Comparison of ENCODE assay signal across 8 cellular contexts in the genomic region with DNA sequence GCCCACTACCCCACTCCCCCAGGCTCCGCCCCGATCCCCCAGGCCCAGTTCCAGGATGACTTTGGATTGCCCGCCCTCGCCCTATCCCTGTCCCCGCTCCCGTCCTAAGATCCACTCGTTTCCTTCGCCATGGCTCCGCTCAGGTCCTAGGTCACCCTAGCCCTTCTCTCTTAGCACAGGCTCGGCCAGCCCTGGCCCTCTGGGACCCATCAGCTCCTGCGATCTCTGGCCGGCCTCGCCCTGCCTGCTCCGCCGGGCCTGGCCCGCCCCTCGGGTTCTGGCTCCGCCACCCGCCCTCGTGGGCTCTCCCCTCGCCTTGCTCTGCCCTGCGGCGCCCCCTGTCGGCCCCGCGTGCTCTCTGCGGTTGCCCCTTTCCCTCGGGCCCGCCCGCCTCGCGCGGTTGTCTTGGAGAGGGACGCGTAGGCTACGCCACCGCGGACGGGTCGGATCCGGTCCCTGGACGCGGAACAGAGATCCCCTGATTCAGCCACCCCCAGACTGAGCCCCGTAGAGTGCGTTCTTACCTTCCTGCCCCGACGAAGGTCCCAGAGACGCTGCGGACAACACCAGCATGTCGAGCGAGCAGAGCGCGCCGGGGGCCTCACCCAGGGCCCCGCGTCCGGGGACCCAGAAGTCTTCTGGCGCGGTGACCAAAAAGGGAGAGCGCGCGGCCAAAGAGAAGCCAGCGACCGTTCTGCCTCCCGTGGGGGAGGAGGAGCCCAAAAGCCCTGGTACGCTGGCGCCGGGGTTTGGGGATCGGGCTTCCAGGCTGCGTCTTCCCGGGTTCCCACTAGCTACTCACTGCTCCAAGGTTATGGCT. TPM values are rescaled to one million over a fixed set of nuclear protein-coding genes. Genes with fewer than 3 reads are reported as not detected.
A peak's percentile ranks its signal among the peaks of the same experiment; 100 is the strongest.
DNase-seq lines count a peak whose midpoint lies in the region; ATAC-seq and TF ChIP-seq lines count a peak whose summit lies in the region.

Gene LRRC71, plus strand, starts transcription at position 400 of the 820 bp plus-strand sequence. Its CDS starts 172 bp downstream, at position 572.

- H3K27me3 Mint-ChIP-seq in activated naive CD8-positive, alpha-beta T cell treated with anti-CD3 and anti-CD28 coated beads, Interleukin-2, amount 10 ng/mL, durations not matched to agents 7 days and 5 days = peaks cover 81% of the 10 kb centered on the region

- H3K27ac Mint-ChIP-seq in activated naive CD8-positive, alpha-beta T cell treated with anti-CD3 and anti-CD28 coated beads, Interleukin-2, amount 10 ng/mL, durations not matched to agents 7 days and 5 days = no peak within 1 kb of the TSS

- TF ChIP-seq POLR2A in heart left ventricle (IDR thresholded peaks at IDR 0.05) (no peak), vagina (IDR thresholded peaks at IDR 0.05) (no peak)

- in situ Hi-C loops in SK-MEL-5 (cut with HindIII; ENCODE audit: low pct_unique_long_range_greater_than_20kb, low sequenced_read_pairs) = no loop called here

- peak; percentile 54 for DNase-seq in Ammon's horn (ENCODE audit: low spot score)
- DNase-seq in HFF-Myc (ENCODE audit: extremely low read depth, low read depth) = no peak
- DNase-seq in SK-MEL-5 (ENCODE audit: low read depth, low spot score) = peak; percentile 81
- DNase-seq in activated naive CD8-positive, alpha-beta T cell treated with anti-CD3 and anti-CD28 coated beads, Interleukin-2, amount 10 ng/mL, durations not matched to agents 7 days and 5 days = peak; percentile 88
- peak; percentile 84 to 91 (median 87) for DNase-seq in heart left ventricle
- DNase-seq in posterior cingulate gyrus = peak in 7 of 10 donors; percentile 38 to 92 (median 55)
- no peak for DNase-seq in vagina (ENCODE audit: extremely low spot score in 2 of 2)
- DNase-seq in NCI-H2196 (lab: John Stamatoyannopoulos, UW; ENCODE audit: unreplicated experiment) = no peak

- H3K4me1 Mint-ChIP-seq in activated naive CD8-positive, alpha-beta T cell treated with anti-CD3 and anti-CD28 coated beads, Interleukin-2, amount 10 ng/mL, durations not matched to agents 7 days and 5 days = peaks cover 3% of the 10 kb centered on the region

- H3K4me3 Mint-ChIP-seq in activated naive CD8-positive, alpha-beta T cell treated with anti-CD3 and anti-CD28 coated beads, Interleukin-2, amount 10 ng/mL, durations not matched to agents 7 days and 5 days = no peak within 1 kb of the TSS

- 7 to 8% (median 7%) methylated on average over 38 to 71 of the region's 71 CpGs for WGBS in heart left ventricle, 4 donors

- H3K4me1 ChIP-seq in heart left ventricle = peaks cover 4 to 26% (median 20%) of the 10 kb centered on the region in 12 donors
- H3K4me1 ChIP-seq in vagina = peaks cover 24% of the 10 kb centered on the region

- no peak within 1 kb of the TSS for H3K4me3 ChIP-seq in HFF-Myc (replicated peaks; ENCODE audit: low read depth, low read length)
- peak within 1 kb of the TSS in 8 of 12 donors; percentile 6 to 30 (median 27) for H3K4me3 ChIP-seq in heart left ventricle
- peak within 1 kb of the TSS in 1 of 2 donors; percentile 29 for H3K4me3 ChIP-seq in vagina

- intact Hi-C loops in heart left ventricle (cut with DNase I) = loop anchor here in 9 of 10 donors (1.0 to 10.0 kb wide), 10 partner anchors 26 to 116 kb away; partner anchors contain the start of gene PEAR1 (in 2 of the 9)
- intact Hi-C loops in posterior cingulate gyrus (cut with DNase I) = loop anchor here (2.0 kb wide), 1 partner anchor 28 kb away; the partner anchor contains the start of gene PEAR1
- intact Hi-C loops in vagina (cut with DNase I) = loop anchor here (10.0 kb wide), 1 partner anchor 144 kb away; no protein-coding TSS in a partner anchor

- no peaks in the 10 kb centered on the region for H3K9me3 Mint-ChIP-seq in activated naive CD8-positive, alpha-beta T cell treated with anti-CD3 and anti-CD28 coated beads, Interleukin-2, amount 10 ng/mL, durations not matched to agents 7 days and 5 days

- H3K36me3 Mint-ChIP-seq in activated naive CD8-positive, alpha-beta T cell treated with anti-CD3 and anti-CD28 coated beads, Interleukin-2, amount 10 ng/mL, durations not matched to agents 7 days and 5 days = no peaks in the 10 kb centered on the region

- peak; percentile 91 for TF ChIP-seq CTCF in HFF-Myc (IDR thresholded peaks at IDR 0.05; ENCODE audit: low read depth, low read length, missing control alignments)
- TF ChIP-seq CTCF in heart left ventricle (IDR thresholded peaks at IDR 0.05) = peak; percentile 82 to 98 (median 94)
- TF ChIP-seq CTCF in vagina (IDR thresholded peaks at IDR 0.05) = peak; percentile 45 to 78 (median 67)

- H3K27ac ChIP-seq in heart left ventricle (no peak within 1 kb of the TSS), vagina (no peak within 1 kb of the TSS)

- ATAC-seq in activated naive CD8-positive, alpha-beta T cell treated with anti-CD3 and anti-CD28 coated beads, Interleukin-2, amount 10 ng/mL, durations not matched to agents 7 days and 5 days (ENCODE audit: low read depth) = peak; percentile 86
- ATAC-seq in heart left ventricle = peak; percentile 79 to 94 (median 94)

- H3K27me3 ChIP-seq in heart left ventricle (peaks cover 12 to 61% (median 49%) of the 10 kb centered on the region in 9 donors), vagina (peaks cover 9% of the 10 kb centered on the region)

- peaks cover 0 to 13% (median 2%) of the 10 kb centered on the region in 12 donors for H3K9me3 ChIP-seq in heart left ventricle
- H3K9me3 ChIP-seq in vagina = no peaks in the 10 kb centered on the region

- POLR2A ChIA-PET in activated naive CD8-positive, alpha-beta T cell treated with anti-CD3 and anti-CD28 coated beads, Interleukin-2, amount 10 ng/mL, durations not matched to agents 7 days and 5 days (lab: Charles Lee) = interaction anchor here (0.5 kb wide), 1 partner anchor 28 kb away, joined by 4 read pairs; no protein-coding TSS in a partner anchor

- H3K36me3 ChIP-seq in heart left ventricle (peaks cover 0 to 28% (median 12%) of the 10 kb centered on the region in 9 donors), vagina (peaks cover 0 to 2% of the 10 kb centered on the region in 2 donors)

RNA-seq across cellular contexts. Expression of gene LRRC71, which starts in this region (rescaled TPM):
- total RNA-seq in SK-MEL-5 (2014; rRNA removed; shearing (Covaris generic)) = not detected in 2 replicates
- polyA plus RNA-seq in SK-MEL-5 (2015; cell fraction: cytosol; rRNA removed) = not detected in 2 replicates
- not detected in 2 replicates for polyA plus RNA-seq in SK-MEL-5 (2015; cell fraction: nucleus; rRNA removed)
- not detected for total RNA-seq in activated naive CD8-positive, alpha-beta T cell treated with anti-CD3 and anti-CD28 coated beads, Interleukin-2, amount 10 ng/mL, durations not matched to agents 7 days and 5 days
- under 1 TPM in 1 of 9 donors, not detected in 8; 0.27 TPM for total RNA-seq in heart left ventricle
- under 1 TPM; 0.06 to 0.42 TPM for polyA plus RNA-seq in heart left ventricle
- not detected for total RNA-seq in vagina

Comparison
In these comparisons a context has a peak if more than half of its experiments do, and no peak if none do; other contexts are left out.
1. Peak in DNase-seq in SK-MEL-5; RNA of the gene not detected or under 1 TPM.
2. Peak in DNase-seq and ATAC-seq in activated naive CD8-positive, alpha-beta T cell treated with anti-CD3 and anti-CD28 coated beads, Interleukin-2, amount 10 ng/mL, durations not matched to agents 7 days and 5 days; RNA of the gene not detected or under 1 TPM.
3. Peak in DNase-seq, ATAC-seq and H3K4me3 ChIP-seq in heart left ventricle; RNA of the gene not detected or under 1 TPM.
4. DNase-seq: peak in Ammon's horn (single experiment) and posterior cingulate gyrus (7 of 10); none in HFF-Myc (single experiment), vagina (0 of 2) and NCI-H2196 (single experiment).
5. Peak in every context shown above with its lines, with median percentiles within 50 percentile points of each other: CTCF ChIP-seq.